20 cellular contexts compared by ENCODE assay signal in genomic region chr10:7913122-7913872, GRCh38.
DNase-seq lines count a peak whose midpoint lies in the region; ATAC-seq and TF ChIP-seq lines count a peak whose summit lies in the region.
"Had no signal": no experiment of that assay in that cellular context is flagged by ENCODE, and none has a peak within 500 bp of the region (broad histone marks: within the 10 kb centered on the region; RNA-seq: fewer than 3 reads in every experiment).

No MANE protein-coding gene starts in this region.

- no CpG with 5 or more reads among the region's 3 CpGs for WGBS in IMR-90 (ENCODE audit: extremely low coverage in 2 of 2, insufficient read length in 1 of 2), 2 experiments

- TF ChIP-seq CTCF in C4-2B (conservative IDR thresholded peaks at IDR 0.05) (no peak), IMR-90 (conservative IDR thresholded peaks at IDR 0.05; ENCODE audit: low read depth, low read length) (no peak), chondrocyte (IDR thresholded peaks at IDR 0.05) (no peak), glutamatergic neuron (IDR thresholded peaks at IDR 0.05; ENCODE audit: partially characterized antibody, unreplicated experiment) (no peak)

- no peaks in the 10 kb centered on the region for H4K20me1 ChIP-seq in IMR-90 (ENCODE audit: insufficient read depth, low read length)

- no TSS peak for BruUV-seq in IMR-90 (replicated peaks; lab: Mats Ljungman, UMichigan)

- POLR2A ChIA-PET in IMR-90 (lab: Charles Lee; ENCODE audit: unreplicated experiment) = no interaction called here

- no peak overlapping the region for H2AK5ac ChIP-seq in IMR-90 (ENCODE audit: low read depth, low read length)

- H3K4me1 ChIP-seq in IMR-90 (ENCODE audit: control insufficient read depth, insufficient read depth, low read length) = 0 out of 2 replicates have a peak, but pooled peaks cover 2% of the 10 kb centered on the region
- H3K4me1 ChIP-seq: Peyer's patch had no signal

- H3K9me1 ChIP-seq in IMR-90 (ENCODE audit: insufficient read depth, low read length) = no peaks in the 10 kb centered on the region

- no peaks in the 10 kb centered on the region for H3K27me3 ChIP-seq in IMR-90 (ENCODE audit: control insufficient read depth, insufficient read depth, low read length)
- H3K27me3 ChIP-seq: Peyer's patch had no signal

- no peaks in the 10 kb centered on the region for H3K36me3 Mint-ChIP-seq in chondrocyte (ENCODE audit: low read depth)
- no peaks in the 10 kb centered on the region for H3K36me3 Mint-ChIP-seq in glutamatergic neuron (ENCODE audit: unreplicated experiment)

- no peak overlapping the region for H2AFZ ChIP-seq in IMR-90 (replicated peaks; ENCODE audit: low read length, poor library complexity)

- H3K18ac ChIP-seq in IMR-90 (ENCODE audit: low read depth, low read length) = no peak overlapping the region

- peaks cover 14 to 19% of the 10 kb centered on the region in 2 experiments; a peak in 2 of 4 replicates for H3K79me1 ChIP-seq in IMR-90 (ENCODE audit: low read depth in 1 of 2, low read length in 2 of 2)

- DNase-seq in IMR-90 (no peak), chondrocyte (ENCODE audit: low spot score) (no peak), left lobe of liver (ENCODE audit: low spot score) (no peak), glutamatergic neuron (no peak), DMS153 treated with DMSO at 0.1 percent for 48 hours (lab: John Stamatoyannopoulos, UW; ENCODE audit: unreplicated experiment) (no peak), Right ventricle myocardium superior (no peak)
- DNase-seq: DND-41; GDM1; H9; MV-4-11; NCI-H1417 treated with DMSO at 0.1 percent for 48 hours; NCI-H187 treated with DMSO at 0.1 percent for 48 hours; NCI-H226; NCI-H526; NK-92 treated with Interleukin-12 subunit alpha and Interleukin-12 subunit beta, amount 100 ng/mL, for 24 hours; Peyer's patch had no signal

- H3K9me3 ChIP-seq in IMR-90 (ENCODE audit: control insufficient read depth, insufficient read depth, low read length) = no peaks in the 10 kb centered on the region
- H3K9me3 ChIP-seq: Peyer's patch had no signal

- no peak overlapping the region for H3K23ac ChIP-seq in IMR-90 (ENCODE audit: low read depth, low read length)

- dilution Hi-C loops in IMR-90 (cut with HindIII; ENCODE audit: low sequenced_read_pairs, unreplicated experiment) = no loop called here

- H3K4me2 ChIP-seq in IMR-90 (ENCODE audit: low read depth, low read length) = no peak overlapping the region
- H3K4me2 ChIP-seq: KMS-11 had no signal

- ATAC-seq in IMR-90 (ENCODE audit: low read depth) = no peak
- peak; percentile 24 for ATAC-seq in left lobe of liver
- no peak for ATAC-seq in GM21786 (IDR thresholded peaks at IDR 0.05; ENCODE audit: unreplicated experiment)
- ATAC-seq in Right ventricle myocardium superior (ENCODE audit: poor library complexity) = no peak
- ATAC-seq: HepG2 had no signal

- H3K27ac Mint-ChIP-seq in chondrocyte (ENCODE audit: unreplicated experiment) (peak overlapping the region; percentile 8), glutamatergic neuron (ENCODE audit: unreplicated experiment) (no peak overlapping the region)

- TF ChIP-seq POLR2A in IMR-90 (IDR thresholded peaks at IDR 0.05; ENCODE audit: low read depth, low read length) = no peak

- H3K4me1 Mint-ChIP-seq in chondrocyte (ENCODE audit: low read depth) (peaks cover 6% of the 10 kb centered on the region), glutamatergic neuron (ENCODE audit: low read depth, unreplicated experiment) (no peaks in the 10 kb centered on the region)

- no peak overlapping the region for H3K4ac ChIP-seq in IMR-90 (ENCODE audit: low read depth, low read length)

- no peak overlapping the region for H2BK120ac ChIP-seq in IMR-90 (ENCODE audit: low read depth, low read length)

- H2BK20ac ChIP-seq in IMR-90 (ENCODE audit: low read depth, low read length) = no peak overlapping the region

- H2AK9ac ChIP-seq in IMR-90 (replicated peaks; ENCODE audit: low read depth, low read length, poor library complexity) = no peak overlapping the region

- no peaks in the 10 kb centered on the region for H3K27me3 Mint-ChIP-seq in chondrocyte (ENCODE audit: low read depth)
- H3K27me3 Mint-ChIP-seq in glutamatergic neuron (ENCODE audit: unreplicated experiment) = no peaks in the 10 kb centered on the region

- H3K14ac ChIP-seq in IMR-90 (replicated peaks; ENCODE audit: low read depth, low read length) = no peak overlapping the region

- CTCF ChIA-PET in IMR-90 (lab: Yijun Ruan, JAX) = no interaction called here

- no peak overlapping the region for H2BK5ac ChIP-seq in IMR-90 (ENCODE audit: low read depth, low read length, poor library complexity, severe bottlenecking)

- no peak overlapping the region for H2BK15ac ChIP-seq in IMR-90 (ENCODE audit: low read depth, low read length)

- H3K9me3 Mint-ChIP-seq in chondrocyte (ENCODE audit: low read depth) = no peaks in the 10 kb centered on the region
- H3K9me3 Mint-ChIP-seq in glutamatergic neuron (ENCODE audit: unreplicated experiment) = no peaks in the 10 kb centered on the region
- H3K9me3 Mint-ChIP-seq: H9 had no signal

- no peak overlapping the region for H4K91ac ChIP-seq in IMR-90 (ENCODE audit: insufficient read depth, low read depth, low read length)

- TF ChIP-seq RAD21 in IMR-90 (IDR thresholded peaks at IDR 0.05; ENCODE audit: low read length) = no peak

- no peaks in the 10 kb centered on the region for H3K36me3 ChIP-seq in IMR-90 (ENCODE audit: control insufficient read depth, insufficient read depth, low read length)
- H3K36me3 ChIP-seq: Peyer's patch had no signal

- no peak overlapping the region for H3K9ac ChIP-seq in IMR-90 (ENCODE audit: low read depth, low read length)
- H3K9ac ChIP-seq: KMS-11 had no signal

- peak overlapping the region; percentile 18 for H3K27ac ChIP-seq in C4-2B
- H3K27ac ChIP-seq in IMR-90 (ENCODE audit: insufficient read depth, low read length) = no peak overlapping the region
- H3K27ac ChIP-seq: KMS-11, Peyer's patch had no signal

- peak overlapping the region; percentile 11; the same call in 1 of the 2 replicates for H4K5ac ChIP-seq in IMR-90 (ENCODE audit: low read depth, low read length)

- H3K4me3 Mint-ChIP-seq in chondrocyte (ENCODE audit: unreplicated experiment) (no peak overlapping the region), glutamatergic neuron (ENCODE audit: unreplicated experiment) (no peak overlapping the region)
- H3K4me3 Mint-ChIP-seq: H9 had no signal

- no peak overlapping the region for H4K8ac ChIP-seq in IMR-90 (ENCODE audit: low read depth in 2 of 2, low read length in 2 of 2)

- in situ Hi-C loops in IMR-90 (cut with MboI; ENCODE audit: low sequenced_read_pairs) = no loop called here

- no peak overlapping the region for H3K56ac ChIP-seq in IMR-90 (ENCODE audit: extremely low read depth, insufficient read depth, low read length)

- intact Hi-C loops in IMR-90 (cut with micrococcal nuclease) = no loop called here
- intact Hi-C loops in Right ventricle myocardium superior (cut with DNase I) = no loop called here

- no peak overlapping the region for H3K4me3 ChIP-seq in IMR-90 (ENCODE audit: insufficient read depth, low read depth, low read length)
- H3K4me3 ChIP-seq: Peyer's patch had no signal

TF ChIP-seq in IMR-90, 13 proteins besides CTCF, POLR2A, EP300 and RAD21:
- no peak for TF ChIP-seq USF2 (IDR thresholded peaks at IDR 0.05; ENCODE audit: low read depth, low read length)
- no peak for TF ChIP-seq ELK1 (IDR thresholded peaks at IDR 0.05; ENCODE audit: borderline replicate concordance, low read depth, low read length)
- TF ChIP-seq CHD1 (IDR thresholded peaks at IDR 0.05; ENCODE audit: low read depth, low read length) = no peak
- no peak for TF ChIP-seq MAZ (IDR thresholded peaks at IDR 0.05; ENCODE audit: borderline replicate concordance, low read depth, low read length)
- TF ChIP-seq NFE2L2 (IDR thresholded peaks at IDR 0.05; ENCODE audit: low read depth, low read length) = no peak
- TF ChIP-seq MAFK (IDR thresholded peaks at IDR 0.05; ENCODE audit: low read depth, low read length) = no peak
- no peak for TF ChIP-seq BHLHE40 (IDR thresholded peaks at IDR 0.05; ENCODE audit: low read depth, low read length)
- no peak for TF ChIP-seq RFX5 (IDR thresholded peaks at IDR 0.05; ENCODE audit: low read depth, low read length)
- TF ChIP-seq FOS (IDR thresholded peaks at IDR 0.05; ENCODE audit: low read depth, low read length) = no peak
- no peak for TF ChIP-seq RCOR1 (IDR thresholded peaks at IDR 0.05; ENCODE audit: insufficient replicate concordance, low read length)
- TF ChIP-seq SMC3 (IDR thresholded peaks at IDR 0.05; ENCODE audit: low read depth, low read length) = no peak
- no peak for TF ChIP-seq CEBPB (IDR thresholded peaks at IDR 0.05; ENCODE audit: low read depth, low read length)
- no peak for TF ChIP-seq MXI1 (IDR thresholded peaks at IDR 0.05; ENCODE audit: borderline replicate concordance, low read depth, low read length)
